ENCODE assay signal across 9 cellular contexts in the genomic region with DNA sequence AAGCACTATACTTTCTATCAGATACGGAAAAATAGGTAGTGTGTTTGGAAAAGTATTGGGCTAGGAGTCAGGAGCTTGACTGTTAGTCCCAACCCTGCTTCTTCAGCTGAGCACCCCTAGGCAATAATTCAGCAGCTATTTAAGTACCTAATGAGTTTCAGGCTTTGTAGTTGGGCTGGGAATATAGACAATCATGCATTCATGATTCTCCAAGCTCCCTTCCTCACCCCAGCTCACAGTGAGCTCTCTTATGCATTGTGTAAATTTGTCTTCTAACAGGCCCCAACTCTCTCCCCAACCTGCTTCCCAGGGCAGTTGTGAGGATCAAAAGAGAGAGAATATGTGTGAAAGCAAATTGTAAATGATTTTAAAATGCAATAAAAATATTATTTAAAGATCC.
"Had no signal": no experiment of that assay in that cellular context is flagged by ENCODE, and none has a peak within 500 bp of the region (broad histone marks: within the 10 kb centered on the region; RNA-seq: fewer than 3 reads in every experiment).

No MANE protein-coding gene starts in this region.

- H3K9me3 Mint-ChIP-seq: H9, IgD-negative memory B cell had no signal

- H3K4me3 ChIP-seq: GM23248 had no signal

- ATAC-seq: HepG2 had no signal

- H2AFZ ChIP-seq: GM23248 had no signal

- H3K27ac Mint-ChIP-seq: H9, IgD-negative memory B cell had no signal

- H3K9ac ChIP-seq: GM23248 had no signal

- H3K36me3 Mint-ChIP-seq: IgD-negative memory B cell had no signal

- H3K27ac ChIP-seq: GM23248, HL-60 had no signal

- FAIRE-seq: H54, HepG2 had no signal

- DNase-seq: GM23248, GOT3, H9, HCEC 1CT, KBM-7 had no signal

- H3K4me3 Mint-ChIP-seq: H9, IgD-negative memory B cell had no signal
